In genomic region chr15:101732772-101733171, GRCh38 we compare ENCODE assay signal across 27 cellular contexts.
"Had no signal": no experiment of that assay in that cellular context is flagged by ENCODE, and none has a peak within 500 bp of the region (broad histone marks: within the 10 kb centered on the region; RNA-seq: fewer than 3 reads in every experiment).

No MANE protein-coding gene starts in this region.

- H3K4me1 ChIP-seq: colonic mucosa, esophagus muscularis mucosa, esophagus squamous epithelium, foreskin keratinocyte, gastrocnemius medialis, gastroesophageal sphincter, heart left ventricle had no signal

- ATAC-seq: effector memory CD8-positive, alpha-beta T cell; esophagus mucosa; foreskin keratinocyte; gastrocnemius medialis; gastroesophageal sphincter; heart left ventricle had no signal

- H3K27ac Mint-ChIP-seq: dendritic cell treated with granulocyte-macrophage colony-stimulating factor and Interleukin-4, amounts not matched to agents 40 ng/mL and 50 ng/mL, for 4 days; effector memory CD8-positive, alpha-beta T cell; endodermal cell had no signal

- FAIRE-seq: colon, endometrium, endothelial cell of umbilical vein, frontal cortex had no signal

- H3K4me3 ChIP-seq: colonic mucosa, coronary artery, dorsolateral prefrontal cortex, esophagus muscularis mucosa, esophagus squamous epithelium, gastrocnemius medialis, gastroesophageal sphincter, heart left ventricle had no signal

- H3K27me3 ChIP-seq: colonic mucosa, esophagus muscularis mucosa, esophagus squamous epithelium, foreskin keratinocyte, gastrocnemius medialis, gastroesophageal sphincter, heart left ventricle had no signal

- H3K9me3 Mint-ChIP-seq: dendritic cell treated with granulocyte-macrophage colony-stimulating factor and Interleukin-4, amounts not matched to agents 40 ng/mL and 50 ng/mL, for 4 days; effector memory CD8-positive, alpha-beta T cell; endodermal cell had no signal

- H3K9me3 ChIP-seq: colonic mucosa, esophagus muscularis mucosa, esophagus squamous epithelium, gastrocnemius medialis, gastroesophageal sphincter, heart left ventricle had no signal

- H3K27me3 Mint-ChIP-seq: dendritic cell treated with granulocyte-macrophage colony-stimulating factor and Interleukin-4, amounts not matched to agents 40 ng/mL and 50 ng/mL, for 4 days; effector memory CD8-positive, alpha-beta T cell had no signal

- H3K27ac ChIP-seq: colonic mucosa, coronary artery, dorsolateral prefrontal cortex, epithelial cell of prostate, esophagus muscularis mucosa, esophagus squamous epithelium, foreskin keratinocyte, gastrocnemius medialis, gastroesophageal sphincter, heart left ventricle had no signal

- H3K4me3 Mint-ChIP-seq: dendritic cell treated with granulocyte-macrophage colony-stimulating factor and Interleukin-4, amounts not matched to agents 40 ng/mL and 50 ng/mL, for 4 days; effector memory CD8-positive, alpha-beta T cell; endodermal cell had no signal

- H3K36me3 ChIP-seq: colonic mucosa, esophagus muscularis mucosa, esophagus squamous epithelium, gastrocnemius medialis, gastroesophageal sphincter had no signal

- DNase-seq: colonic mucosa; cortex of kidney; dermis blood vessel endothelial cell; dorsolateral prefrontal cortex; effector CD4-positive, alpha-beta T cell; effector CD8-positive, alpha-beta T cell; effector memory CD4-positive, alpha-beta T cell; effector memory CD8-positive, alpha-beta T cell; endodermal cell; esophagus squamous epithelium; foreskin fibroblast; foreskin keratinocyte; foreskin melanocyte; gastrocnemius medialis; glutamatergic neuron; head of caudate nucleus; heart left ventricle had no signal
